ENCODE assay signal across 23 cellular contexts in genomic region chr9:78989031-78989658, GRCh38.
"Had no signal": no experiment of that assay in that cellular context is flagged by ENCODE, and none has a peak within 500 bp of the region (broad histone marks: within the 10 kb centered on the region; RNA-seq: fewer than 3 reads in every experiment).

No MANE protein-coding gene starts in this region.

- H3K9me3 ChIP-seq: gastroesophageal sphincter, left lung, lower lobe of right lung, testis, transverse colon had no signal

- H3K4me3 ChIP-seq: gastroesophageal sphincter, left lung, lower lobe of right lung, testis, transverse colon had no signal

- H3K4me1 ChIP-seq: gastroesophageal sphincter, left lung, lower lobe of right lung, testis, transverse colon had no signal

- H3K4me1 Mint-ChIP-seq: activated CD4-positive, alpha-beta T cell treated with anti-CD3 and anti-CD28 coated beads, Interleukin-2, amount 10 ng/mL, durations not matched to agents 24 days and 14 days; activated T-helper 17 cell treated with anti-CD3 and anti-CD28 coated beads, Interleukin-2, amount 50 U/mL, for 72 hours; immature natural killer cell had no signal

- ATAC-seq: activated naive CD4-positive, alpha-beta T cell treated with anti-CD3 and anti-CD28 coated beads, Interleukin-2, amount 50 U/mL, for 72 hours; activated T-cell treated with anti-CD3 and anti-CD28 coated beads, Interleukin-2, amount 50 U/mL, for 4 hours; activated T-helper 17 cell treated with anti-CD3 and anti-CD28 coated beads, Interleukin-2, amount 50 U/mL, for 72 hours; gastroesophageal sphincter; left lung; lower lobe of right lung; natural killer cell treated with Interleukin-12 subunit alpha and Interleukin-12 subunit beta and Interleukin-15 and Interleukin-18, amount 100 ng/mL, for 72 hours; right cardiac atrium; stimulated activated naive CD8-positive, alpha-beta T cell treated with anti-CD3 and anti-CD28 coated beads, Interleukin-15, Interleukin-2, amounts not matched to agents 100 U/mL and 50 U/mL, for 24 hours had no signal

- H3K9me3 Mint-ChIP-seq: activated CD4-positive, alpha-beta memory T cell treated with anti-CD3 and anti-CD28 coated beads for 36 hours; activated CD4-positive, alpha-beta T cell treated with anti-CD3 and anti-CD28 coated beads, Interleukin-2, amount 10 ng/mL, durations not matched to agents 24 days and 14 days; activated naive CD4-positive, alpha-beta T cell treated with anti-CD3 and anti-CD28 coated beads, Interleukin-2, amount 50 U/mL, for 72 hours; activated T-cell treated with anti-CD3 and anti-CD28 coated beads, Interleukin-2, amount 50 U/mL, for 4 hours; activated T-helper 17 cell treated with anti-CD3 and anti-CD28 coated beads, Interleukin-2, amount 50 U/mL, for 72 hours had no signal

- H3K36me3 Mint-ChIP-seq: activated CD4-positive, alpha-beta memory T cell treated with anti-CD3 and anti-CD28 coated beads for 36 hours; activated naive CD4-positive, alpha-beta T cell treated with anti-CD3 and anti-CD28 coated beads, Interleukin-2, amount 50 U/mL, for 72 hours; immature natural killer cell; natural killer cell treated with Interleukin-12 subunit alpha and Interleukin-12 subunit beta and Interleukin-15 and Interleukin-18, amount 100 ng/mL, for 72 hours had no signal

- H3K27me3 Mint-ChIP-seq: activated CD4-positive, alpha-beta memory T cell treated with anti-CD3 and anti-CD28 coated beads for 36 hours; activated CD4-positive, alpha-beta T cell treated with anti-CD3 and anti-CD28 coated beads, Interleukin-2, amount 10 ng/mL, durations not matched to agents 24 days and 14 days; activated T-helper 17 cell treated with anti-CD3 and anti-CD28 coated beads, Interleukin-2, amount 50 U/mL, for 72 hours; natural killer cell treated with Interleukin-12 subunit alpha and Interleukin-12 subunit beta and Interleukin-15 and Interleukin-18, amount 100 ng/mL, for 72 hours had no signal

- H3K27ac Mint-ChIP-seq: activated CD4-positive, alpha-beta memory T cell treated with anti-CD3 and anti-CD28 coated beads for 36 hours; activated CD4-positive, alpha-beta T cell treated with anti-CD3 and anti-CD28 coated beads, Interleukin-2, amount 10 ng/mL, durations not matched to agents 24 days and 14 days; activated naive CD4-positive, alpha-beta T cell treated with anti-CD3 and anti-CD28 coated beads, Interleukin-2, amount 50 U/mL, for 72 hours; activated T-helper 17 cell treated with anti-CD3 and anti-CD28 coated beads, Interleukin-2, amount 50 U/mL, for 72 hours; immature natural killer cell; natural killer cell treated with Interleukin-12 subunit alpha and Interleukin-12 subunit beta and Interleukin-15 and Interleukin-18, amount 100 ng/mL, for 72 hours had no signal

- H3K36me3 ChIP-seq: gastroesophageal sphincter, left lung, lower lobe of right lung, transverse colon had no signal

- H3K4me3 Mint-ChIP-seq: activated CD4-positive, alpha-beta memory T cell treated with anti-CD3 and anti-CD28 coated beads for 36 hours; activated CD4-positive, alpha-beta T cell treated with anti-CD3 and anti-CD28 coated beads, Interleukin-2, amount 10 ng/mL, durations not matched to agents 24 days and 14 days; activated T-cell treated with anti-CD3 and anti-CD28 coated beads, Interleukin-2, amount 50 U/mL, for 4 hours; activated T-helper 17 cell treated with anti-CD3 and anti-CD28 coated beads, Interleukin-2, amount 50 U/mL, for 72 hours; immature natural killer cell; natural killer cell treated with Interleukin-12 subunit alpha and Interleukin-12 subunit beta and Interleukin-15 and Interleukin-18, amount 100 ng/mL, for 72 hours had no signal

- H3K27ac ChIP-seq: gastroesophageal sphincter, left lung, lower lobe of right lung, testis, transverse colon had no signal

- DNase-seq: activated CD4-positive, alpha-beta memory T cell treated with anti-CD3 and anti-CD28 coated beads for 36 hours; activated CD4-positive, alpha-beta T cell treated with anti-CD3 and anti-CD28 coated beads, Interleukin-2, amount 10 ng/mL, durations not matched to agents 24 days and 14 days; activated CD4-positive, CD25-positive, alpha-beta regulatory T cell treated with anti-CD3 and anti-CD28 coated beads, Interleukin-2, amount 50 U/mL, for 72 hours; activated T-cell treated with anti-CD3 and anti-CD28 coated beads, Interleukin-2, amount 50 U/mL, for 4 hours; effector CD8-positive, alpha-beta T cell; erythroblast; head of caudate nucleus; hypothalamus; immature natural killer cell; left lung; lower lobe of right lung; mesendoderm; posterior cingulate gyrus; right cardiac atrium; stimulated activated CD4-positive, alpha-beta T cell treated with anti-CD3 and anti-CD28 coated beads, Interleukin-2, amount 100 ng/mL, for 48 hours; stimulated activated naive CD8-positive, alpha-beta T cell treated with anti-CD3 and anti-CD28 coated beads, Interleukin-15, Interleukin-2, amounts not matched to agents 100 U/mL and 50 U/mL, for 24 hours; T-helper 2 cell; testis; transverse colon had no signal

- H3K27me3 ChIP-seq: gastroesophageal sphincter, left lung, testis, transverse colon had no signal
